8 cellular contexts compared by ENCODE assay signal in genomic region chr22:28791841-28792490, GRCh38. TPM values are rescaled to one million over a fixed set of nuclear protein-coding genes. Genes with fewer than 3 reads are reported as not detected.
DNase-seq lines count a peak whose midpoint lies in the region; ATAC-seq and TF ChIP-seq lines count a peak whose summit lies in the region.

No MANE protein-coding gene starts in this region.

- TF ChIP-seq POLR2A in gastrocnemius medialis (IDR thresholded peaks at IDR 0.05) = no peak

- H3K4me3 Mint-ChIP-seq in HFFc6 = no peak overlapping the region
- H3K4me3 Mint-ChIP-seq in naive B cell = peak overlapping the region in 5 of 8 donors; percentile 15 to 56 (median 37)

- peaks cover 57% of the 10 kb centered on the region for H3K36me3 ChIP-seq in OCI-LY1 (ENCODE audit: insufficient read depth, low read length)
- peaks cover 2 to 46% of the 10 kb centered on the region in 2 donors for H3K36me3 ChIP-seq in gastrocnemius medialis
- peaks cover 0 to 86% (median 43%) of the 10 kb centered on the region in 9 donors for H3K36me3 ChIP-seq in heart right ventricle

- no peak for DNase-seq in HFFc6
- no peak for DNase-seq in naive B cell
- no peak for DNase-seq in gastrocnemius medialis
- DNase-seq in effector CD4-positive, alpha-beta T cell = no peak
- DNase-seq in heart right ventricle = no peak
- no peak for DNase-seq in hepatic stellate cell (ENCODE audit: low spot score)

- H3K36me3 Mint-ChIP-seq in HFFc6 (ENCODE audit: low read depth) (peaks cover 28% of the 10 kb centered on the region), naive B cell (peaks cover 0 to 5% of the 10 kb centered on the region in 2 donors)

- H3K9me3 Mint-ChIP-seq in HFFc6 (no peaks in the 10 kb centered on the region), naive B cell (no peaks in the 10 kb centered on the region)

- H3K27ac ChIP-seq in OCI-LY1 (ENCODE audit: low read depth, low read length, poor library complexity, severe bottlenecking) (peak overlapping the region; percentile 47), gastrocnemius medialis (peak overlapping the region in 1 of 4 donors; percentile 11), heart right ventricle (peak overlapping the region in 1 of 10 donors; percentile 32)

- H3K4me1 ChIP-seq in OCI-LY1 (ENCODE audit: insufficient read depth, low read length, severe bottlenecking) (peaks cover 25% of the 10 kb centered on the region), gastrocnemius medialis (peaks cover 7 to 16% of the 10 kb centered on the region in 2 donors), heart right ventricle (peaks cover 3 to 54% (median 26%) of the 10 kb centered on the region in 9 donors)

- H3K4me3 ChIP-seq in OCI-LY1 (ENCODE audit: low read depth, low read length, poor library complexity, severe bottlenecking) (no peak overlapping the region), gastrocnemius medialis (no peak overlapping the region), heart right ventricle (no peak overlapping the region)

- H4K20me1 ChIP-seq in OCI-LY1 (ENCODE audit: insufficient read depth, low read length) = no peaks in the 10 kb centered on the region

- no peak overlapping the region for H2AFZ ChIP-seq in OCI-LY1 (ENCODE audit: low read length)

- H3K79me2 ChIP-seq in OCI-LY1 (ENCODE audit: insufficient read depth, low read length) = no peaks in the 10 kb centered on the region

- no peaks in the 10 kb centered on the region for H3F3A ChIP-seq in OCI-LY1 (ENCODE audit: insufficient read depth, low read length)

- H3K4me1 Mint-ChIP-seq in HFFc6 (ENCODE audit: low read depth) (peaks cover 8% of the 10 kb centered on the region), naive B cell (peaks cover 17 to 54% (median 37%) of the 10 kb centered on the region in 3 donors)

- H3K27ac Mint-ChIP-seq in HFFc6 = peak overlapping the region; percentile 57; the same call in 1 of the 2 replicates
- H3K27ac Mint-ChIP-seq in naive B cell = peak overlapping the region in 3 of 6 donors; percentile 52 to 67 (median 66)

- no peak overlapping the region for H3K9ac ChIP-seq in OCI-LY1 (ENCODE audit: low read length)

- H3K9me2 ChIP-seq in OCI-LY1 (ENCODE audit: low read depth, low read length) = no peaks in the 10 kb centered on the region

- intact Hi-C loops in gastrocnemius medialis (cut with DNase I; ENCODE audit: low total_unique reads) = loop anchor here (2.0 kb wide), 1 partner anchor 37 kb away; no protein-coding TSS in a partner anchor
- intact Hi-C loops in heart right ventricle (cut with DNase I) = loop anchor here in 1 of 10 donors (5.0 kb wide), 1 partner anchor 35 kb away; no protein-coding TSS in a partner anchor

- H3K27me3 Mint-ChIP-seq in HFFc6 (ENCODE audit: insufficient read depth) (peaks cover 5% of the 10 kb centered on the region; the same call in 1 of the 2 replicates), naive B cell (no peaks in the 10 kb centered on the region)

- 71 to 73% methylated on average over 3 of the region's 3 CpGs for WGBS in heart right ventricle, 2 donors

- no peak overlapping the region for H3K4me2 ChIP-seq in OCI-LY1 (ENCODE audit: low read length)

- H3K27me3 ChIP-seq in OCI-LY1 (ENCODE audit: insufficient read depth, low read length) (no peaks in the 10 kb centered on the region), gastrocnemius medialis (no peaks in the 10 kb centered on the region), heart right ventricle (no peaks in the 10 kb centered on the region)

- in situ Hi-C loops in gastrocnemius medialis (cut with MboI; ENCODE audit: low sequenced_read_pairs in 4 of 4) = no loop called here

- ATAC-seq in GM18861 (IDR thresholded peaks at IDR 0.05; ENCODE audit: unreplicated experiment) = peak; percentile 48
- peak; percentile 80 to 81 for ATAC-seq in naive B cell (ENCODE audit: low read depth in 2 of 2)
- no peak for ATAC-seq in gastrocnemius medialis
- no peak for ATAC-seq in heart right ventricle

- no peak for TF ChIP-seq CTCF in HFFc6 (IDR thresholded peaks at IDR 0.05)
- no peak for TF ChIP-seq CTCF in OCI-LY1 (IDR thresholded peaks at IDR 0.05; ENCODE audit: low read length)
- no peak for TF ChIP-seq CTCF in gastrocnemius medialis (IDR thresholded peaks at IDR 0.05 in 4 of 5, conservative IDR thresholded peaks at IDR 0.05 in 1 of 5)
- no peak for TF ChIP-seq CTCF in heart right ventricle (IDR thresholded peaks at IDR 0.05)

- H3K9me3 ChIP-seq in OCI-LY1 (ENCODE audit: low read length) = no peaks in the 10 kb centered on the region
- no peaks in the 10 kb centered on the region for H3K9me3 ChIP-seq in gastrocnemius medialis
- H3K9me3 ChIP-seq in heart right ventricle = no peaks in the 10 kb centered on the region

RNA-seq across cellular contexts. Expression of gene XBP1, which starts 8.4 kb away (rescaled TPM):
- 100 to 1,000 TPM; 106 to 115 (median 111) TPM for total RNA-seq in HFFc6 (2021; fragmentation: NEBNext Ultra II Directional; extraction: Animal tissue kit (Norgen Biotek cat#: 25700))
- polyA plus RNA-seq in naive B cell (ENCODE audit: low read depth in 6 of 6) (100 to 1,000 TPM in 1 of 6 donors, 10 to 100 TPM in 5; 64.0 to 138 (median 75.1) TPM), heart right ventricle (100 to 1,000 TPM in 1 of 2 donors, 10 to 100 TPM in 1; 22.5 to 138 TPM)
- total RNA-seq in gastrocnemius medialis (100 to 1,000 TPM in 3 of 4 donors, 10 to 100 TPM in 1; 66.0 to 403 (median 115) TPM), heart right ventricle (100 to 1,000 TPM in 2 of 10 donors, 10 to 100 TPM in 8; 56.5 to 140 (median 67.9) TPM)

RNA-seq across cellular contexts. Expression of gene CCDC117, which starts 19.5 kb away (rescaled TPM):
- total RNA-seq in HFFc6 (2021; fragmentation: NEBNext Ultra II Directional; extraction: Animal tissue kit (Norgen Biotek cat#: 25700)) = 10 to 100 TPM; 13.2 to 17.4 (median 14.8) TPM
- polyA plus RNA-seq in naive B cell (ENCODE audit: low read depth in 6 of 6) (10 to 100 TPM in 5 of 6 donors, 1 to 10 TPM in 1; 9.9 to 30.0 (median 19.5) TPM), heart right ventricle (1 to 10 TPM; 5.9 to 9.4 TPM)
- total RNA-seq in gastrocnemius medialis (10 to 100 TPM; 23.2 to 40.1 (median 30.5) TPM), heart right ventricle (10 to 100 TPM in 7 of 10 donors, 1 to 10 TPM in 3; 7.7 to 15.0 (median 11.5) TPM)

RNA-seq across cellular contexts. Expression of gene HSCB, which starts 50.1 kb away (rescaled TPM):
- total RNA-seq in HFFc6 (2021; fragmentation: NEBNext Ultra II Directional; extraction: Animal tissue kit (Norgen Biotek cat#: 25700)) = 10 to 100 TPM; 15.2 to 18.3 (median 16.5) TPM
- polyA plus RNA-seq in naive B cell (ENCODE audit: low read depth in 6 of 6) = 10 to 100 TPM; 14.7 to 23.6 (median 15.7) TPM
- 10 to 100 TPM; 14.4 to 30.4 (median 22.9) TPM for total RNA-seq in gastrocnemius medialis
- 10 to 100 TPM in 3 of 10 donors, 1 to 10 TPM in 7; 7.1 to 13.8 (median 8.7) TPM for total RNA-seq in heart right ventricle
- 10 to 100 TPM; 15.0 to 16.8 TPM for polyA plus RNA-seq in heart right ventricle

RNA-seq across cellular contexts. Expression of gene CHEK2, which starts 50.3 kb away (rescaled TPM):
- total RNA-seq in HFFc6 (2021; fragmentation: NEBNext Ultra II Directional; extraction: Animal tissue kit (Norgen Biotek cat#: 25700)) = 10 to 100 TPM; 10.2 to 17.7 (median 14.9) TPM
- polyA plus RNA-seq in naive B cell (ENCODE audit: low read depth in 6 of 6) (10 to 100 TPM; 16.0 to 75.9 (median 21.9) TPM), heart right ventricle (1 to 10 TPM; 2.8 to 6.1 TPM)
- total RNA-seq in gastrocnemius medialis (1 to 10 TPM in 3 of 4 donors, under 1 TPM in 1; 0.58 to 5.7 (median 3.7) TPM), heart right ventricle (1 to 10 TPM in 7 of 10 donors, under 1 TPM in 3; 0.74 to 8.0 (median 1.6) TPM)

Comparison
In these comparisons a context has a peak if more than half of its experiments do, and no peak if none do; other contexts are left out.
1. ATAC-seq: peak in GM18861 (single experiment) and naive B cell (2 of 2); none in gastrocnemius medialis (0 of 2) and heart right ventricle (0 of 8).